1 cellular context compared by ENCODE assay signal in genomic region chr5:138213161-138214029, GRCh38.
A peak's percentile ranks its signal among the peaks of the same experiment; 100 is the strongest.
TF ChIP-seq lines count a peak whose summit lies in the region.

TSS of gene CDC23 (minus strand) at chr5:138213323. CDS start at chr5:138213312, 11 bp downstream.

TF ChIP-seq in K562, 482 proteins besides CTCF, POLR2A, EP300 and RAD21 (continued from another document):
- TF ChIP-seq MYC (IDR thresholded peaks at IDR 0.05; ENCODE audit: low read depth, low read length), result peak; percentile 53; the same call in 1 of the 2 replicates
- TF ChIP-seq MYC (CRISPR knock-in tag; IDR thresholded peaks at IDR 0.05; ENCODE audit: borderline replicate concordance, low read depth), result no peak
- no peak for TF ChIP-seq ZNF134 (CRISPR knock-in tag; conservative IDR thresholded peaks at IDR 0.05)
- TF ChIP-seq RFX7 (CRISPR knock-in tag; IDR thresholded peaks at IDR 0.05), result no peak
- no peak for TF ChIP-seq USF1 (CRISPR knock-in tag; IDR thresholded peaks at IDR 0.05)
- no peak for TF ChIP-seq GATAD2A (IDR thresholded peaks at IDR 0.05)
- TF ChIP-seq ZNF77 (CRISPR knock-in tag; IDR thresholded peaks at IDR 0.05), result no peak
- TF ChIP-seq ZNF212 (CRISPR knock-in tag; IDR thresholded peaks at IDR 0.05), result no peak
- TF ChIP-seq ATF7 (IDR thresholded peaks at IDR 0.05), result peak; percentile 53
- TF ChIP-seq, protein P1, sequence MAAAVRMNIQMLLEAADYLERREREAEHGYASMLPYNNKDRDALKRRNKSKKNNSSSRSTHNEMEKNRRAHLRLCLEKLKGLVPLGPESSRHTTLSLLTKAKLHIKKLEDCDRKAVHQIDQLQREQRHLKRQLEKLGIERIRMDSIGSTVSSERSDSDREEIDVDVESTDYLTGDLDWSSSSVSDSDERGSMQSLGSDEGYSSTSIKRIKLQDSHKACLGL (CRISPR knock-in tag; IDR thresholded peaks at IDR 0.05; ENCODE audit: borderline replicate concordance, poor library complexity, severe bottlenecking), result no peak
- TF ChIP-seq, protein P2, sequence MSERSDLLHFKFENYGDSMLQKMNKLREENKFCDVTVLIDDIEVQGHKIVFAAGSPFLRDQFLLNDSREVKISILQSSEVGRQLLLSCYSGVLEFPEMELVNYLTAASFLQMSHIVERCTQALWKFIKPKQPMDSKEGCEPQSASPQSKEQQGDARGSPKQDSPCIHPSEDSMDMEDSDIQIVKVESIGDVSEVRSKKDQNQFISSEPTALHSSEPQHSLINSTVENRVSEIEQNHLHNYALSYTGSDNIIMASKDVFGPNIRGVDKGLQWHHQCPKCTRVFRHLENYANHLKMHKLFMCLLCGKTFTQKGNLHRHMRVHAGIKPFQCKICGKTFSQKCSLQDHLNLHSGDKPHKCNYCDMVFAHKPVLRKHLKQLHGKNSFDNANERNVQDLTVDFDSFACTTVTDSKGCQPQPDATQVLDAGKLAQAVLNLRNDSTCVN (CRISPR knock-in tag; IDR thresholded peaks at IDR 0.05), result no peak
- TF ChIP-seq ETV6 (IDR thresholded peaks at IDR 0.05; ENCODE audit: borderline replicate concordance in 1 of 2, low read depth in 2 of 2, low read length in 1 of 2), result no peak
- no peak for TF ChIP-seq ETV6 (CRISPR knock-in tag; IDR thresholded peaks at IDR 0.05; ENCODE audit: borderline replicate concordance)
- TF ChIP-seq MIER1 (IDR thresholded peaks at IDR 0.05; ENCODE audit: low read depth), result no peak
- no peak for TF ChIP-seq PTBP1 (IDR thresholded peaks at IDR 0.05; ENCODE audit: low read depth, low read length)
- peak; percentile 2; the same call in 1 of the 2 replicates for TF ChIP-seq TEAD4 (IDR thresholded peaks at IDR 0.05; ENCODE audit: low read length)
- no peak for TF ChIP-seq TEAD4 (CRISPR knock-in tag; IDR thresholded peaks at IDR 0.05; ENCODE audit: borderline replicate concordance)
- TF ChIP-seq, protein P3, sequence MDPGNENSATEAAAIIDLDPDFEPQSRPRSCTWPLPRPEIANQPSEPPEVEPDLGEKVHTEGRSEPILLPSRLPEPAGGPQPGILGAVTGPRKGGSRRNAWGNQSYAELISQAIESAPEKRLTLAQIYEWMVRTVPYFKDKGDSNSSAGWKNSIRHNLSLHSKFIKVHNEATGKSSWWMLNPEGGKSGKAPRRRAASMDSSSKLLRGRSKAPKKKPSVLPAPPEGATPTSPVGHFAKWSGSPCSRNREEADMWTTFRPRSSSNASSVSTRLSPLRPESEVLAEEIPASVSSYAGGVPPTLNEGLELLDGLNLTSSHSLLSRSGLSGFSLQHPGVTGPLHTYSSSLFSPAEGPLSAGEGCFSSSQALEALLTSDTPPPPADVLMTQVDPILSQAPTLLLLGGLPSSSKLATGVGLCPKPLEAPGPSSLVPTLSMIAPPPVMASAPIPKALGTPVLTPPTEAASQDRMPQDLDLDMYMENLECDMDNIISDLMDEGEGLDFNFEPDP (CRISPR knock-in tag; IDR thresholded peaks at IDR 0.05), result no peak
- no peak for TF ChIP-seq MED1 (CRISPR knock-in tag; IDR thresholded peaks at IDR 0.05; ENCODE audit: borderline replicate concordance)
- peak; percentile 88 for TF ChIP-seq PML (IDR thresholded peaks at IDR 0.05; ENCODE audit: low read length)
- TF ChIP-seq COPS2 (conservative IDR thresholded peaks at IDR 0.05), result no peak
- no peak for TF ChIP-seq KLF13 (tag; IDR thresholded peaks at IDR 0.05; ENCODE audit: borderline replicate concordance, low read depth)
- no peak for TF ChIP-seq ETV5 (CRISPR knock-in tag; IDR thresholded peaks at IDR 0.05; ENCODE audit: low read depth)
- no peak for TF ChIP-seq ILF3 (IDR thresholded peaks at IDR 0.05; ENCODE audit: borderline replicate concordance)
- TF ChIP-seq ZNF696 (CRISPR knock-in tag; conservative IDR thresholded peaks at IDR 0.05), result no peak
- TF ChIP-seq KAT8 (IDR thresholded peaks at IDR 0.05; ENCODE audit: low read depth), result no peak
- TF ChIP-seq FIP1L1 (IDR thresholded peaks at IDR 0.05; ENCODE audit: low read depth, low read length, poor library complexity, severe bottlenecking), result no peak
- no peak; the same call in 1 of the 2 replicates for TF ChIP-seq NR2C2 (CRISPR knock-in tag; IDR thresholded peaks at IDR 0.05)
- peak; percentile 58; the same call in 1 of the 2 replicates for TF ChIP-seq NR2C2 (tag; IDR thresholded peaks at IDR 0.05)
- no peak for TF ChIP-seq ZNF668 (CRISPR knock-in tag; IDR thresholded peaks at IDR 0.05)
- 0 out of 4 replicates have a peak, but pooled peaks of 1 of the 2 experiments have one; percentile 42 for TF ChIP-seq KDM4B (IDR thresholded peaks at IDR 0.05; ENCODE audit: borderline replicate concordance in 2 of 2, low read depth in 1 of 2)
- peak; percentile 87 for TF ChIP-seq SP1 (CRISPR knock-in tag; IDR thresholded peaks at IDR 0.05)
- TF ChIP-seq ID3 (CRISPR knock-in tag; IDR thresholded peaks at IDR 0.05), result no peak
- TF ChIP-seq ID3 (tag; IDR thresholded peaks at IDR 0.05), result no peak
- TF ChIP-seq HMG20A (CRISPR knock-in tag; conservative IDR thresholded peaks at IDR 0.05), result no peak
- no peak for TF ChIP-seq ARID1B (IDR thresholded peaks at IDR 0.05)
- peak; percentile 79 to 98 (median 96) for TF ChIP-seq YY1 (IDR thresholded peaks at IDR 0.05; ENCODE audit: borderline replicate concordance in 1 of 3, control insufficient read depth in 1 of 3, extremely low read depth in 1 of 3, insufficient read depth in 3 of 3, insufficient read length in 1 of 3, insufficient replicate concordance in 2 of 3, low read depth in 1 of 3, low read length in 2 of 3)
- no peak for TF ChIP-seq USF2 (CRISPR knock-in tag; IDR thresholded peaks at IDR 0.05)
- no peak for TF ChIP-seq SRSF1 (IDR thresholded peaks at IDR 0.05; ENCODE audit: low read depth, low read length)
- TF ChIP-seq TCFL5 (CRISPR knock-in tag; conservative IDR thresholded peaks at IDR 0.05), result no peak
- TF ChIP-seq ZNF121 (CRISPR knock-in tag; conservative IDR thresholded peaks at IDR 0.05), result no peak
- TF ChIP-seq GTF2E2 (tag; IDR thresholded peaks at IDR 0.05), result peak; percentile 71; the same call in 1 of the 2 replicates
- TF ChIP-seq LARP7 (IDR thresholded peaks at IDR 0.05), result no peak
- TF ChIP-seq, protein P4, sequence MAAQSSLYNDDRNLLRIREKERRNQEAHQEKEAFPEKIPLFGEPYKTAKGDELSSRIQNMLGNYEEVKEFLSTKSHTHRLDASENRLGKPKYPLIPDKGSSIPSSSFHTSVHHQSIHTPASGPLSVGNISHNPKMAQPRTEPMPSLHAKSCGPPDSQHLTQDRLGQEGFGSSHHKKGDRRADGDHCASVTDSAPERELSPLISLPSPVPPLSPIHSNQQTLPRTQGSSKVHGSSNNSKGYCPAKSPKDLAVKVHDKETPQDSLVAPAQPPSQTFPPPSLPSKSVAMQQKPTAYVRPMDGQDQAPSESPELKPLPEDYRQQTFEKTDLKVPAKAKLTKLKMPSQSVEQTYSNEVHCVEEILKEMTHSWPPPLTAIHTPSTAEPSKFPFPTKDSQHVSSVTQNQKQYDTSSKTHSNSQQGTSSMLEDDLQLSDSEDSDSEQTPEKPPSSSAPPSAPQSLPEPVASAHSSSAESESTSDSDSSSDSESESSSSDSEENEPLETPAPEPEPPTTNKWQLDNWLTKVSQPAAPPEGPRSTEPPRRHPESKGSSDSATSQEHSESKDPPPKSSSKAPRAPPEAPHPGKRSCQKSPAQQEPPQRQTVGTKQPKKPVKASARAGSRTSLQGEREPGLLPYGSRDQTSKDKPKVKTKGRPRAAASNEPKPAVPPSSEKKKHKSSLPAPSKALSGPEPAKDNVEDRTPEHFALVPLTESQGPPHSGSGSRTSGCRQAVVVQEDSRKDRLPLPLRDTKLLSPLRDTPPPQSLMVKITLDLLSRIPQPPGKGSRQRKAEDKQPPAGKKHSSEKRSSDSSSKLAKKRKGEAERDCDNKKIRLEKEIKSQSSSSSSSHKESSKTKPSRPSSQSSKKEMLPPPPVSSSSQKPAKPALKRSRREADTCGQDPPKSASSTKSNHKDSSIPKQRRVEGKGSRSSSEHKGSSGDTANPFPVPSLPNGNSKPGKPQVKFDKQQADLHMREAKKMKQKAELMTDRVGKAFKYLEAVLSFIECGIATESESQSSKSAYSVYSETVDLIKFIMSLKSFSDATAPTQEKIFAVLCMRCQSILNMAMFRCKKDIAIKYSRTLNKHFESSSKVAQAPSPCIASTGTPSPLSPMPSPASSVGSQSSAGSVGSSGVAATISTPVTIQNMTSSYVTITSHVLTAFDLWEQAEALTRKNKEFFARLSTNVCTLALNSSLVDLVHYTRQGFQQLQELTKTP (IDR thresholded peaks at IDR 0.05; ENCODE audit: low read depth in 1 of 2, partially characterized antibody in 2 of 2), result peak in 1 of 2 experiments; percentile 90
- no peak for TF ChIP-seq THAP7 (CRISPR knock-in tag; IDR thresholded peaks at IDR 0.05)
- no peak for TF ChIP-seq CHD1 (IDR thresholded peaks at IDR 0.05; ENCODE audit: low read length)
- no peak for TF ChIP-seq ZNF830 (CRISPR knock-in tag; IDR thresholded peaks at IDR 0.05)
- TF ChIP-seq ZNF431 (CRISPR knock-in tag; IDR thresholded peaks at IDR 0.05), result no peak
- peak; percentile 91 for TF ChIP-seq TAF7 (tag; IDR thresholded peaks at IDR 0.05)
- no peak for TF ChIP-seq HNRNPL (IDR thresholded peaks at IDR 0.05; ENCODE audit: low read depth, low read length)
- TF ChIP-seq, protein P5, sequence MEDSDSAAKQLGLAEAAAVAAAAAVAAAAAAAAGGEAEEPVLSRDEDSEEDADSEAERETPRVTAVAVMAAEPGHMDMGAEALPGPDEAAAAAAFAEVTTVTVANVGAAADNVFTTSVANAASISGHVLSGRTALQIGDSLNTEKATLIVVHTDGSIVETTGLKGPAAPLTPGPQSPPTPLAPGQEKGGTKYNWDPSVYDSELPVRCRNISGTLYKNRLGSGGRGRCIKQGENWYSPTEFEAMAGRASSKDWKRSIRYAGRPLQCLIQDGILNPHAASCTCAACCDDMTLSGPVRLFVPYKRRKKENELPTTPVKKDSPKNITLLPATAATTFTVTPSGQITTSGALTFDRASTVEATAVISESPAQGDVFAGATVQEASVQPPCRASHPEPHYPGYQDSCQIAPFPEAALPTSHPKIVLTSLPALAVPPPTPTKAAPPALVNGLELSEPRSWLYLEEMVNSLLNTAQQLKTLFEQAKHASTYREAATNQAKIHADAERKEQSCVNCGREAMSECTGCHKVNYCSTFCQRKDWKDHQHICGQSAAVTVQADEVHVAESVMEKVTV (CRISPR knock-in tag; IDR thresholded peaks at IDR 0.05), result no peak
- no peak for TF ChIP-seq NCOA1 (IDR thresholded peaks at IDR 0.05; ENCODE audit: low read depth)
- TF ChIP-seq FOXA1 (IDR thresholded peaks at IDR 0.05; ENCODE audit: borderline replicate concordance), result no peak
- no peak for TF ChIP-seq ZNF175 (CRISPR knock-in tag; IDR thresholded peaks at IDR 0.05; ENCODE audit: low read depth)
- no peak for TF ChIP-seq TSC22D4 (tag; IDR thresholded peaks at IDR 0.05)
- TF ChIP-seq ZFP30 (CRISPR knock-in tag; IDR thresholded peaks at IDR 0.05; ENCODE audit: borderline replicate concordance), result no peak
- peak; percentile 89 for TF ChIP-seq POLR2AphosphoS5 (IDR thresholded peaks at IDR 0.05; ENCODE audit: control insufficient read depth, insufficient read depth, low read depth, low read length)
- no peak for TF ChIP-seq ZNF561 (CRISPR knock-in tag; conservative IDR thresholded peaks at IDR 0.05)
- TF ChIP-seq, protein P6, sequence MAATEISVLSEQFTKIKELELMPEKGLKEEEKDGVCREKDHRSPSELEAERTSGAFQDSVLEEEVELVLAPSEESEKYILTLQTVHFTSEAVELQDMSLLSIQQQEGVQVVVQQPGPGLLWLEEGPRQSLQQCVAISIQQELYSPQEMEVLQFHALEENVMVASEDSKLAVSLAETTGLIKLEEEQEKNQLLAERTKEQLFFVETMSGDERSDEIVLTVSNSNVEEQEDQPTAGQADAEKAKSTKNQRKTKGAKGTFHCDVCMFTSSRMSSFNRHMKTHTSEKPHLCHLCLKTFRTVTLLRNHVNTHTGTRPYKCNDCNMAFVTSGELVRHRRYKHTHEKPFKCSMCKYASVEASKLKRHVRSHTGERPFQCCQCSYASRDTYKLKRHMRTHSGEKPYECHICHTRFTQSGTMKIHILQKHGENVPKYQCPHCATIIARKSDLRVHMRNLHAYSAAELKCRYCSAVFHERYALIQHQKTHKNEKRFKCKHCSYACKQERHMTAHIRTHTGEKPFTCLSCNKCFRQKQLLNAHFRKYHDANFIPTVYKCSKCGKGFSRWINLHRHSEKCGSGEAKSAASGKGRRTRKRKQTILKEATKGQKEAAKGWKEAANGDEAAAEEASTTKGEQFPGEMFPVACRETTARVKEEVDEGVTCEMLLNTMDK (IDR thresholded peaks at IDR 0.05; ENCODE audit: borderline replicate concordance, insufficient read depth, low read depth, low read length, poor library complexity, severe bottlenecking), result no peak
- peak; percentile 72; the same call in 1 of the 2 replicates for TF ChIP-seq RB1 (IDR thresholded peaks at IDR 0.05; ENCODE audit: low read depth)
- no peak for TF ChIP-seq PCBP1 (IDR thresholded peaks at IDR 0.05; ENCODE audit: low read depth, low read length, poor library complexity, severe bottlenecking)
- TF ChIP-seq ZNF766 (CRISPR knock-in tag; conservative IDR thresholded peaks at IDR 0.05), result no peak
TF ChIP-seq in K562: peak in this region for 90.
